26 cellular contexts compared by ENCODE assay signal in the genomic region with DNA sequence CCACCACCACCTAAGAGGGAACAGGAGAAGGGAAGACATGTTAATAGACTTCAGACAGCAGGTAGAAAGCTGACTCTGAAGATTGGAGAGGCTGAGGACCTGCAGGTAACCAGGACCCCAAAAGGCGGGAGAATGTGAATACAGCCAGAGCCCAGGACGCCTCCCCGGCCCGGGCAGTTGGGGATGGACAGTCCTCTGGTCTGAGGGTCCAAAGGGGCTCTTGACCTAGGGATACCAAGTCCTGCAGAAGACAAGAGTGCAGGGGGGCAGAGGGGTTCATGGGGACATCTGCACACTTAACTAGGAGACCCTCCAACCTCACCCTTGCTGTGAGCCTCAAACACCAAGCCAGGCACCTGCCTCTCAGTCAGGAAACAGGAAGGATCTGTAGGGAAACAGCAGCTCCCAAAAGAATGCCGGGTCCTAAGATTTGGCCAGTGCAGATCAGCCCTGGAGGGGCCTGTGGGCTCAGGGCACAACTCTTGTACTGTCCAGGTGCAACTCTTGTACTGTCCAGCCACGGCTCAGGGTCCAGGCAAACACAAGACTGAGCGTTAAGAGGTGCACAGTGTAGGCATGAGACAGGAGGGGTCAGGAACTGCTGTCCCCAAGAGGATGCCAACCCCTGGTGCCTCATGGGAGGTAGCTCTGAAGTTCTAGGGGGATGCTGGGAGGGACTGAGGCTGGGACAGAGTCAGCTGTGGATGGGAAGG. TPM values are rescaled to one million over a fixed set of nuclear protein-coding genes. Genes with fewer than 3 reads are reported as not detected.
DNase-seq lines count a peak whose midpoint lies in the region; ATAC-seq and TF ChIP-seq lines count a peak whose summit lies in the region.
"Had no signal": no experiment of that assay in that cellular context is flagged by ENCODE, and none has a peak within 500 bp of the region (broad histone marks: within the 10 kb centered on the region; RNA-seq: fewer than 3 reads in every experiment).

No MANE protein-coding gene starts in this region.

- ATAC-seq in activated naive CD8-positive, alpha-beta T cell treated with anti-CD3 and anti-CD28 coated beads, Interleukin-2, amount 10 ng/mL, durations not matched to agents 7 days and 5 days (ENCODE audit: low read depth) = no peak
- ATAC-seq in stimulated activated naive CD8-positive, alpha-beta T cell treated with anti-CD3 and anti-CD28 coated beads, Interleukin-15, Interleukin-2, amounts not matched to agents 100 U/mL and 50 U/mL, for 24 hours = no peak
- ATAC-seq: A549; activated CD8-positive, alpha-beta memory T cell treated with anti-CD3 and anti-CD28 coated beads, Interleukin-2, amount 10 ng/mL, durations not matched to agents 7 days and 5 days; T-helper 17 cell had no signal

- no peaks in the 10 kb centered on the region for H3K36me3 Mint-ChIP-seq in activated CD4-positive, alpha-beta T cell treated with anti-CD3 and anti-CD28 coated beads, Interleukin-2, amount 10 ng/mL, durations not matched to agents 7 days and 5 days (ENCODE audit: low read depth)
- no peaks in the 10 kb centered on the region for H3K36me3 Mint-ChIP-seq in activated naive CD8-positive, alpha-beta T cell treated with anti-CD3 and anti-CD28 coated beads, Interleukin-2, amount 10 ng/mL, durations not matched to agents 7 days and 5 days
- H3K36me3 Mint-ChIP-seq: activated CD8-positive, alpha-beta memory T cell treated with anti-CD3 and anti-CD28 coated beads, Interleukin-2, amount 10 ng/mL, durations not matched to agents 7 days and 5 days had no signal

- H3K4me3 ChIP-seq in suprapubic skin = no peak overlapping the region
- H3K4me3 ChIP-seq in thyroid gland (replicated peaks in 1 of 3) = no peak overlapping the region
- H3K4me3 ChIP-seq: A549, esophagus muscularis mucosa, GM23248, left ventricle myocardium inferior, skin epidermis had no signal

- DNase-seq in activated CD4-positive, alpha-beta T cell treated with anti-CD3 and anti-CD28 coated beads, Interleukin-2, amount 10 ng/mL, durations not matched to agents 7 days and 5 days = no peak
- no peak for DNase-seq in activated CD4-positive, alpha-beta T cell treated with anti-CD3 and anti-CD28 coated beads for 48 hours
- DNase-seq in activated naive CD8-positive, alpha-beta T cell treated with anti-CD3 and anti-CD28 coated beads, Interleukin-2, amount 10 ng/mL, durations not matched to agents 7 days and 5 days = peak; percentile 28
- DNase-seq in mesenteric fat pad (ENCODE audit: low spot score) = peak; percentile 87
- peak; percentile 57 to 61 for DNase-seq in suprapubic skin (ENCODE audit: low spot score in 2 of 2)
- DNase-seq in stimulated activated naive CD8-positive, alpha-beta T cell treated with anti-CD3 and anti-CD28 coated beads, Interleukin-15, Interleukin-2, amounts not matched to agents 100 U/mL and 50 U/mL, for 24 hours = no peak
- DNase-seq in NCI-H510A treated with DMSO at 0.1 percent for 48 hours (lab: John Stamatoyannopoulos, UW) = no peak
- no peak for DNase-seq in thyroid gland
- DNase-seq: activated CD8-positive, alpha-beta memory T cell treated with anti-CD3 and anti-CD28 coated beads, Interleukin-2, amount 10 ng/mL, durations not matched to agents 7 days and 5 days; activated naive CD4-positive, alpha-beta T cell; brain microvascular endothelial cell; DND-41; GM23248; left ventricle myocardium inferior; NCI-H1105; NCI-H2107; NCI-H69; OCI-M1; SHP77; stimulated activated CD4-positive, alpha-beta T cell treated with anti-CD3 and anti-CD28 coated beads, Interleukin-4, amount 100 ng/mL, for 4 hours; T-helper 17 cell had no signal

- CTCF ChIA-PET in activated CD4-positive, alpha-beta T cell treated with anti-CD3 and anti-CD28 coated beads, Interleukin-2, amount 10 ng/mL, durations not matched to agents 7 days and 5 days (lab: Charles Lee) = no interaction called here

- intact Hi-C loops in thyroid gland (cut with DNase I) = loop anchor here (10.0 kb wide), 1 partner anchor 225 kb away; the partner anchor contains the start of gene INPP5A

- H3K27me3 Mint-ChIP-seq in activated CD4-positive, alpha-beta T cell treated with anti-CD3 and anti-CD28 coated beads, Interleukin-2, amount 10 ng/mL, durations not matched to agents 7 days and 5 days = peaks cover 34% of the 10 kb centered on the region
- peaks cover 31% of the 10 kb centered on the region for H3K27me3 Mint-ChIP-seq in activated naive CD8-positive, alpha-beta T cell treated with anti-CD3 and anti-CD28 coated beads, Interleukin-2, amount 10 ng/mL, durations not matched to agents 7 days and 5 days
- H3K27me3 Mint-ChIP-seq: T-helper 17 cell had no signal

- POLR2A ChIA-PET in activated CD4-positive, alpha-beta T cell treated with anti-CD3 and anti-CD28 coated beads, Interleukin-2, amount 10 ng/mL, durations not matched to agents 7 days and 5 days (lab: Charles Lee) = no interaction called here
- POLR2A ChIA-PET in activated naive CD8-positive, alpha-beta T cell treated with anti-CD3 and anti-CD28 coated beads, Interleukin-2, amount 10 ng/mL, durations not matched to agents 7 days and 5 days (lab: Charles Lee) = no interaction called here

- TF ChIP-seq POLR2A in suprapubic skin (IDR thresholded peaks at IDR 0.05) (no peak), thyroid gland (IDR thresholded peaks at IDR 0.05) (no peak)

- H3K36me3 ChIP-seq in suprapubic skin (no peaks in the 10 kb centered on the region), thyroid gland (no peaks in the 10 kb centered on the region)
- H3K36me3 ChIP-seq: brain microvascular endothelial cell, esophagus muscularis mucosa, left ventricle myocardium inferior had no signal

- H3K9me3 ChIP-seq in suprapubic skin (no peaks in the 10 kb centered on the region), thyroid gland (no peaks in the 10 kb centered on the region)
- H3K9me3 ChIP-seq: esophagus muscularis mucosa had no signal

- no peak for TF ChIP-seq EP300 in suprapubic skin (IDR thresholded peaks at IDR 0.05)

- peaks cover 27% of the 10 kb centered on the region for H3K4me1 ChIP-seq in suprapubic skin
- peaks cover 11 to 17% of the 10 kb centered on the region in 2 donors for H3K4me1 ChIP-seq in thyroid gland

- H3K27ac ChIP-seq in suprapubic skin (no peak overlapping the region), thyroid gland (no peak overlapping the region)
- H3K27ac ChIP-seq: brain microvascular endothelial cell, dorsolateral prefrontal cortex, esophagus muscularis mucosa, GM23248, left ventricle myocardium inferior, skin epidermis had no signal

- no peak overlapping the region for H3K27ac Mint-ChIP-seq in activated CD4-positive, alpha-beta T cell treated with anti-CD3 and anti-CD28 coated beads, Interleukin-2, amount 10 ng/mL, durations not matched to agents 7 days and 5 days
- H3K27ac Mint-ChIP-seq in activated naive CD8-positive, alpha-beta T cell treated with anti-CD3 and anti-CD28 coated beads, Interleukin-2, amount 10 ng/mL, durations not matched to agents 7 days and 5 days = no peak overlapping the region
- H3K27ac Mint-ChIP-seq: activated CD8-positive, alpha-beta memory T cell treated with anti-CD3 and anti-CD28 coated beads, Interleukin-2, amount 10 ng/mL, durations not matched to agents 7 days and 5 days; progenitor cell of endocrine pancreas; T-helper 17 cell had no signal

- no peak for TF ChIP-seq CTCF in suprapubic skin (IDR thresholded peaks at IDR 0.05)
- no peak for TF ChIP-seq CTCF in thyroid gland (IDR thresholded peaks at IDR 0.05)

- H3K27me3 ChIP-seq in suprapubic skin = peaks cover 8% of the 10 kb centered on the region
- no peaks in the 10 kb centered on the region for H3K27me3 ChIP-seq in thyroid gland
- H3K27me3 ChIP-seq: brain microvascular endothelial cell, dorsolateral prefrontal cortex, esophagus muscularis mucosa had no signal

- 88% methylated on average over 6 of the region's 7 CpGs for WGBS in suprapubic skin
- 83 to 85% methylated on average over 7 of the region's 7 CpGs for WGBS in thyroid gland, 2 donors

- peaks cover 2% of the 10 kb centered on the region for H3K9me3 Mint-ChIP-seq in activated CD4-positive, alpha-beta T cell treated with anti-CD3 and anti-CD28 coated beads, Interleukin-2, amount 10 ng/mL, durations not matched to agents 7 days and 5 days
- no peaks in the 10 kb centered on the region for H3K9me3 Mint-ChIP-seq in activated naive CD8-positive, alpha-beta T cell treated with anti-CD3 and anti-CD28 coated beads, Interleukin-2, amount 10 ng/mL, durations not matched to agents 7 days and 5 days

- H3K4me1 Mint-ChIP-seq in activated CD4-positive, alpha-beta T cell treated with anti-CD3 and anti-CD28 coated beads, Interleukin-2, amount 10 ng/mL, durations not matched to agents 7 days and 5 days = peaks cover 15% of the 10 kb centered on the region
- H3K4me1 Mint-ChIP-seq in activated naive CD8-positive, alpha-beta T cell treated with anti-CD3 and anti-CD28 coated beads, Interleukin-2, amount 10 ng/mL, durations not matched to agents 7 days and 5 days = peaks cover 4% of the 10 kb centered on the region

- peak overlapping the region; percentile 63 for H3K4me3 Mint-ChIP-seq in activated CD4-positive, alpha-beta T cell treated with anti-CD3 and anti-CD28 coated beads, Interleukin-2, amount 10 ng/mL, durations not matched to agents 7 days and 5 days
- H3K4me3 Mint-ChIP-seq in activated naive CD8-positive, alpha-beta T cell treated with anti-CD3 and anti-CD28 coated beads, Interleukin-2, amount 10 ng/mL, durations not matched to agents 7 days and 5 days = peak overlapping the region; percentile 5

RNA-seq across cellular contexts. Expression of gene STK32C, which starts 2.3 kb away (rescaled TPM):
- 10 to 100 TPM; 11.1 to 15.2 TPM for total RNA-seq in activated CD4-positive, alpha-beta T cell treated with anti-CD3 and anti-CD28 coated beads, Interleukin-2, amount 10 ng/mL, durations not matched to agents 7 days and 5 days
- total RNA-seq in activated naive CD8-positive, alpha-beta T cell treated with anti-CD3 and anti-CD28 coated beads, Interleukin-2, amount 10 ng/mL, durations not matched to agents 7 days and 5 days = 10 to 100 TPM; 12.5 TPM
- 18.3 TPM for total RNA-seq in mesenteric fat pad
- total RNA-seq in suprapubic skin = 1 to 10 TPM; 1.3 to 5.6 (median 4.7) TPM
- 1 to 10 TPM; 3.3 to 5.7 (median 3.5) TPM for total RNA-seq in thyroid gland

RNA-seq across cellular contexts. Expression of gene LRRC27, which starts 22.0 kb away (rescaled TPM):
- total RNA-seq in activated CD4-positive, alpha-beta T cell treated with anti-CD3 and anti-CD28 coated beads, Interleukin-2, amount 10 ng/mL, durations not matched to agents 7 days and 5 days = 1 to 10 TPM; 4.4 to 6.1 TPM
- total RNA-seq in activated naive CD8-positive, alpha-beta T cell treated with anti-CD3 and anti-CD28 coated beads, Interleukin-2, amount 10 ng/mL, durations not matched to agents 7 days and 5 days = 1 to 10 TPM; 4.7 to 6.3 TPM
- total RNA-seq in mesenteric fat pad (9.0 TPM), suprapubic skin (10 to 100 TPM in 1 of 4 donors, 1 to 10 TPM in 3; 6.6 to 13.1 (median 7.1) TPM), thyroid gland (10 to 100 TPM; 14.0 to 24.4 (median 19.4) TPM)

Comparison
In these comparisons a context has a peak if more than half of its experiments do, and no peak if none do; other contexts are left out.
1. DNase-seq: peak in activated naive CD8-positive, alpha-beta T cell treated with anti-CD3 and anti-CD28 coated beads, Interleukin-2, amount 10 ng/mL, durations not matched to agents 7 days and 5 days (single experiment), mesenteric fat pad (single experiment) and suprapubic skin (2 of 2); none in activated CD4-positive, alpha-beta T cell treated with anti-CD3 and anti-CD28 coated beads, Interleukin-2, amount 10 ng/mL, durations not matched to agents 7 days and 5 days (single experiment), activated CD4-positive, alpha-beta T cell treated with anti-CD3 and anti-CD28 coated beads for 48 hours (single experiment), stimulated activated naive CD8-positive, alpha-beta T cell treated with anti-CD3 and anti-CD28 coated beads, Interleukin-15, Interleukin-2, amounts not matched to agents 100 U/mL and 50 U/mL, for 24 hours (single experiment), NCI-H510A treated with DMSO at 0.1 percent for 48 hours (single experiment) and thyroid gland (0 of 2).